In genomic region chr6:163179061-163179460, GRCh38 we compare ENCODE assay signal across 29 cellular contexts.
"Had no signal": no experiment of that assay in that cellular context is flagged by ENCODE, and none has a peak within 500 bp of the region (broad histone marks: within the 10 kb centered on the region; RNA-seq: fewer than 3 reads in every experiment).

No MANE protein-coding gene starts in this region.

- H3K27me3 ChIP-seq: brain microvascular endothelial cell had no signal

- H3K27ac ChIP-seq: brain microvascular endothelial cell, VCaP had no signal

- H3K27ac Mint-ChIP-seq: activated B cell treated with CpG ODN at 0.5 μM for 24 hours; activated CD4-positive, alpha-beta memory T cell treated with anti-CD3 and anti-CD28 coated beads for 36 hours; activated naive CD4-positive, alpha-beta T cell treated with anti-CD3 and anti-CD28 coated beads, Interleukin-2, amount 10 ng/mL, durations not matched to agents 7 days and 5 days; activated naive CD8-positive, alpha-beta T cell; activated naive CD8-positive, alpha-beta T cell treated with anti-CD3 and anti-CD28 coated beads, Interleukin-2, amount 50 U/mL, for 24 hours had no signal

- DNase-seq: activated B cell treated with CpG ODN at 0.5 μM for 24 hours; activated CD4-positive, alpha-beta memory T cell treated with anti-CD3 and anti-CD28 coated beads for 36 hours; activated CD4-positive, alpha-beta T cell treated with anti-CD3 and anti-CD28 coated beads for 4 hours; activated CD4-positive, alpha-beta T cell treated with anti-CD3 and anti-CD28 coated beads, Interleukin-2, amount 50 U/mL, for 1 hour; activated CD4-positive, CD25-positive, alpha-beta regulatory T cell treated with anti-CD3 and anti-CD28 coated beads, Interleukin-2, amount 50 U/mL, for 72 hours; activated CD8-positive, alpha-beta memory T cell treated with anti-CD3 and anti-CD28 coated beads, Interleukin-2, amount 50 U/mL, for 4 hours; activated effector memory CD4-positive, alpha-beta T cell treated with Interleukin-2 at 50 U/mL for 16 hours; activated naive CD4-positive, alpha-beta T cell treated with anti-CD3 and anti-CD28 coated beads, Interleukin-2, amount 10 ng/mL, durations not matched to agents 7 days and 5 days; activated naive CD8-positive, alpha-beta T cell treated with anti-CD3 and anti-CD28 coated beads, Interleukin-2, amount 50 U/mL, for 24 hours; activated T-cell treated with anti-CD3 and anti-CD28 coated beads for 4 hours; activated T-cell treated with anti-CD3 and anti-CD28 coated beads, Interleukin-2, amount 50 U/mL, for 4 hours; aorta; brain microvascular endothelial cell; Karpas-422; KBM-7; NCI-H1105; NCI-H1417 treated with DMSO at 0.1 percent for 48 hours; NCI-H187 treated with DMSO at 0.1 percent for 48 hours; NCI-H2081 treated with DMSO at 0.1 percent for 48 hours; NCI-H345; NCI-H524 treated with DMSO at 0.1 percent for 48 hours; PC-3; Right ventricle myocardium superior; SW 1271; T-helper 1 cell; T-helper 2 cell; T-helper 9 cell had no signal

- H3K27me3 Mint-ChIP-seq: activated naive CD4-positive, alpha-beta T cell treated with anti-CD3 and anti-CD28 coated beads, Interleukin-2, amount 10 ng/mL, durations not matched to agents 7 days and 5 days; activated naive CD8-positive, alpha-beta T cell had no signal

- H3K36me3 Mint-ChIP-seq: activated CD4-positive, alpha-beta memory T cell treated with anti-CD3 and anti-CD28 coated beads for 36 hours; activated naive CD4-positive, alpha-beta T cell treated with anti-CD3 and anti-CD28 coated beads, Interleukin-2, amount 10 ng/mL, durations not matched to agents 7 days and 5 days; activated naive CD8-positive, alpha-beta T cell had no signal

- H3K4me3 Mint-ChIP-seq: activated B cell treated with CpG ODN at 0.5 μM for 24 hours; activated CD4-positive, alpha-beta memory T cell treated with anti-CD3 and anti-CD28 coated beads for 36 hours; activated naive CD4-positive, alpha-beta T cell treated with anti-CD3 and anti-CD28 coated beads, Interleukin-2, amount 10 ng/mL, durations not matched to agents 7 days and 5 days; activated naive CD8-positive, alpha-beta T cell; activated naive CD8-positive, alpha-beta T cell treated with anti-CD3 and anti-CD28 coated beads, Interleukin-2, amount 50 U/mL, for 24 hours; activated T-cell treated with anti-CD3 and anti-CD28 coated beads, Interleukin-2, amount 50 U/mL, for 4 hours had no signal

- ATAC-seq: activated naive CD8-positive, alpha-beta T cell treated with anti-CD3 and anti-CD28 coated beads, Interleukin-2, amount 50 U/mL, for 24 hours; activated T-cell treated with anti-CD3 and anti-CD28 coated beads, Interleukin-2, amount 50 U/mL, for 4 hours; PC-3 had no signal

- H3K36me3 ChIP-seq: brain microvascular endothelial cell had no signal

- H3K4me1 Mint-ChIP-seq: activated B cell treated with CpG ODN at 0.5 μM for 24 hours; activated naive CD4-positive, alpha-beta T cell treated with anti-CD3 and anti-CD28 coated beads, Interleukin-2, amount 10 ng/mL, durations not matched to agents 7 days and 5 days; activated naive CD8-positive, alpha-beta T cell treated with anti-CD3 and anti-CD28 coated beads, Interleukin-2, amount 50 U/mL, for 24 hours had no signal

- H3K9me3 Mint-ChIP-seq: activated B cell treated with CpG ODN at 0.5 μM for 24 hours; activated CD4-positive, alpha-beta memory T cell treated with anti-CD3 and anti-CD28 coated beads for 36 hours; activated naive CD4-positive, alpha-beta T cell treated with anti-CD3 and anti-CD28 coated beads, Interleukin-2, amount 10 ng/mL, durations not matched to agents 7 days and 5 days; activated naive CD8-positive, alpha-beta T cell treated with anti-CD3 and anti-CD28 coated beads, Interleukin-2, amount 50 U/mL, for 24 hours; activated T-cell treated with anti-CD3 and anti-CD28 coated beads, Interleukin-2, amount 50 U/mL, for 4 hours had no signal
